In genomic region chr5:892390-893136, GRCh38 we compare ENCODE assay signal across 1 cellular context.
TF ChIP-seq lines count a peak whose summit lies in the region.

Gene BRD9 (minus strand): TSS chr5:892801. CDS start chr5:892657, 144 bp downstream.
Gene TRIP13 (plus strand): TSS chr5:892884. CDS start chr5:892999, 115 bp downstream.

TF ChIP-seq in K562, 482 proteins besides CTCF, POLR2A, EP300 and RAD21 (continued from another document and continues in another):
- TF ChIP-seq, protein P1, sequence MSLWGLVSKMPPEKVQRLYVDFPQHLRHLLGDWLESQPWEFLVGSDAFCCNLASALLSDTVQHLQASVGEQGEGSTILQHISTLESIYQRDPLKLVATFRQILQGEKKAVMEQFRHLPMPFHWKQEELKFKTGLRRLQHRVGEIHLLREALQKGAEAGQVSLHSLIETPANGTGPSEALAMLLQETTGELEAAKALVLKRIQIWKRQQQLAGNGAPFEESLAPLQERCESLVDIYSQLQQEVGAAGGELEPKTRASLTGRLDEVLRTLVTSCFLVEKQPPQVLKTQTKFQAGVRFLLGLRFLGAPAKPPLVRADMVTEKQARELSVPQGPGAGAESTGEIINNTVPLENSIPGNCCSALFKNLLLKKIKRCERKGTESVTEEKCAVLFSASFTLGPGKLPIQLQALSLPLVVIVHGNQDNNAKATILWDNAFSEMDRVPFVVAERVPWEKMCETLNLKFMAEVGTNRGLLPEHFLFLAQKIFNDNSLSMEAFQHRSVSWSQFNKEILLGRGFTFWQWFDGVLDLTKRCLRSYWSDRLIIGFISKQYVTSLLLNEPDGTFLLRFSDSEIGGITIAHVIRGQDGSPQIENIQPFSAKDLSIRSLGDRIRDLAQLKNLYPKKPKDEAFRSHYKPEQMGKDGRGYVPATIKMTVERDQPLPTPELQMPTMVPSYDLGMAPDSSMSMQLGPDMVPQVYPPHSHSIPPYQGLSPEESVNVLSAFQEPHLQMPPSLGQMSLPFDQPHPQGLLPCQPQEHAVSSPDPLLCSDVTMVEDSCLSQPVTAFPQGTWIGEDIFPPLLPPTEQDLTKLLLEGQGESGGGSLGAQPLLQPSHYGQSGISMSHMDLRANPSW (CRISPR knock-in tag; IDR thresholded peaks at IDR 0.05) = no peak; the same call in 1 of the 2 replicates
- no peak for TF ChIP-seq EHMT2 (IDR thresholded peaks at IDR 0.05)
- peak; percentile 88 for TF ChIP-seq CREB3L1 (IDR thresholded peaks at IDR 0.05; ENCODE audit: borderline replicate concordance, low read depth)
- no peak for TF ChIP-seq ZNF318 (IDR thresholded peaks at IDR 0.05; ENCODE audit: borderline replicate concordance in 1 of 2, low read depth in 1 of 2)
- TF ChIP-seq, protein P2, sequence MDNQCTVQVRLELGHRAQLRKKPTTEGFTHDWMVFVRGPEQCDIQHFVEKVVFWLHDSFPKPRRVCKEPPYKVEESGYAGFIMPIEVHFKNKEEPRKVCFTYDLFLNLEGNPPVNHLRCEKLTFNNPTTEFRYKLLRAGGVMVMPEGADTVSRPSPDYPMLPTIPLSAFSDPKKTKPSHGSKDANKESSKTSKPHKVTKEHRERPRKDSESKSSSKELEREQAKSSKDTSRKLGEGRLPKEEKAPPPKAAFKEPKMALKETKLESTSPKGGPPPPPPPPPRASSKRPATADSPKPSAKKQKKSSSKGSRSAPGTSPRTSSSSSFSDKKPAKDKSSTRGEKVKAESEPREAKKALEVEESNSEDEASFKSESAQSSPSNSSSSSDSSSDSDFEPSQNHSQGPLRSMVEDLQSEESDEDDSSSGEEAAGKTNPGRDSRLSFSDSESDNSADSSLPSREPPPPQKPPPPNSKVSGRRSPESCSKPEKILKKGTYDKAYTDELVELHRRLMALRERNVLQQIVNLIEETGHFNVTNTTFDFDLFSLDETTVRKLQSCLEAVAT (IDR thresholded peaks at IDR 0.05) = no peak
- no peak for TF ChIP-seq POLR3A (IDR thresholded peaks at IDR 0.05; ENCODE audit: borderline replicate concordance, extremely low read depth, insufficient read depth, insufficient read length)
- no peak for TF ChIP-seq ZNF165 (CRISPR knock-in tag; IDR thresholded peaks at IDR 0.05; ENCODE audit: borderline replicate concordance)
- TF ChIP-seq ZNF785 (CRISPR knock-in tag; IDR thresholded peaks at IDR 0.05) = no peak
- peak; percentile 80 for TF ChIP-seq ZFX (CRISPR knock-in tag; IDR thresholded peaks at IDR 0.05)
- TF ChIP-seq, protein P3, sequence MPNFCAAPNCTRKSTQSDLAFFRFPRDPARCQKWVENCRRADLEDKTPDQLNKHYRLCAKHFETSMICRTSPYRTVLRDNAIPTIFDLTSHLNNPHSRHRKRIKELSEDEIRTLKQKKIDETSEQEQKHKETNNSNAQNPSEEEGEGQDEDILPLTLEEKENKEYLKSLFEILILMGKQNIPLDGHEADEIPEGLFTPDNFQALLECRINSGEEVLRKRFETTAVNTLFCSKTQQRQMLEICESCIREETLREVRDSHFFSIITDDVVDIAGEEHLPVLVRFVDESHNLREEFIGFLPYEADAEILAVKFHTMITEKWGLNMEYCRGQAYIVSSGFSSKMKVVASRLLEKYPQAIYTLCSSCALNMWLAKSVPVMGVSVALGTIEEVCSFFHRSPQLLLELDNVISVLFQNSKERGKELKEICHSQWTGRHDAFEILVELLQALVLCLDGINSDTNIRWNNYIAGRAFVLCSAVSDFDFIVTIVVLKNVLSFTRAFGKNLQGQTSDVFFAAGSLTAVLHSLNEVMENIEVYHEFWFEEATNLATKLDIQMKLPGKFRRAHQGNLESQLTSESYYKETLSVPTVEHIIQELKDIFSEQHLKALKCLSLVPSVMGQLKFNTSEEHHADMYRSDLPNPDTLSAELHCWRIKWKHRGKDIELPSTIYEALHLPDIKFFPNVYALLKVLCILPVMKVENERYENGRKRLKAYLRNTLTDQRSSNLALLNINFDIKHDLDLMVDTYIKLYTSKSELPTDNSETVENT (CRISPR knock-in tag; IDR thresholded peaks at IDR 0.05) = peak; percentile 54; the same call in 1 of the 2 replicates
- no peak for TF ChIP-seq RBM34 (IDR thresholded peaks at IDR 0.05; ENCODE audit: borderline replicate concordance, insufficient read depth, low read length)
- TF ChIP-seq ZNF239 (CRISPR knock-in tag; IDR thresholded peaks at IDR 0.05) = no peak
- no peak for TF ChIP-seq BCOR (IDR thresholded peaks at IDR 0.05)
- TF ChIP-seq TCF15 (CRISPR knock-in tag; IDR thresholded peaks at IDR 0.05) = no peak
- no peak for TF ChIP-seq KAT8 (IDR thresholded peaks at IDR 0.05; ENCODE audit: low read depth)
- TF ChIP-seq CREBBP (IDR thresholded peaks at IDR 0.05; ENCODE audit: low read depth, low read length) = no peak
- TF ChIP-seq GATA2 (CRISPR knock-in tag; IDR thresholded peaks at IDR 0.05) = no peak
- TF ChIP-seq BRF1 (IDR thresholded peaks at IDR 0.05; ENCODE audit: borderline replicate concordance, extremely low read depth, insufficient read length) = no peak
- no peak for TF ChIP-seq ZBTB1 (CRISPR knock-in tag; IDR thresholded peaks at IDR 0.05; ENCODE audit: borderline replicate concordance, low read depth)
- TF ChIP-seq, protein P4, sequence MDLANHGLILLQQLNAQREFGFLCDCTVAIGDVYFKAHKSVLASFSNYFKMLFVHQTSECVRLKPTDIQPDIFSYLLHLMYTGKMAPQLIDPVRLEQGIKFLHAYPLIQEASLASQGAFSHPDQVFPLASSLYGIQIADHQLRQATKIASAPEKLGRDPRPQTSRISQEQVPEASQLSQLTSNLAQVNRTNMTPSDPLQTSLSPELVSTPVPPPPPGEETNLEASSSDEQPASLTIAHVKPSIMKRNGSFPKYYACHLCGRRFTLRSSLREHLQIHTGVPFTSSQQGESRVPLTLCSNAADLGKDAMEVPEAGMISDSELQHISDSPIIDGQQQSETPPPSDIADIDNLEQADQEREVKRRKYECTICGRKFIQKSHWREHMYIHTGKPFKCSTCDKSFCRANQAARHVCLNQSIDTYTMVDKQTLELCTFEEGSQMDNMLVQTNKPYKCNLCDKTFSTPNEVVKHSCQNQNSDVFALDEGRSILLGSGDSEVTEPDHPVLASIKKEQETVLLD (IDR thresholded peaks at IDR 0.05) = no peak
- TF ChIP-seq ZNF511 (CRISPR knock-in tag; IDR thresholded peaks at IDR 0.05) = peak; percentile 29; the same call in 1 of the 2 replicates
- TF ChIP-seq HSF4 (CRISPR knock-in tag; IDR thresholded peaks at IDR 0.05; ENCODE audit: borderline replicate concordance) = no peak
- TF ChIP-seq ZNF311 (CRISPR knock-in tag; IDR thresholded peaks at IDR 0.05) = no peak
- TF ChIP-seq, protein P5, sequence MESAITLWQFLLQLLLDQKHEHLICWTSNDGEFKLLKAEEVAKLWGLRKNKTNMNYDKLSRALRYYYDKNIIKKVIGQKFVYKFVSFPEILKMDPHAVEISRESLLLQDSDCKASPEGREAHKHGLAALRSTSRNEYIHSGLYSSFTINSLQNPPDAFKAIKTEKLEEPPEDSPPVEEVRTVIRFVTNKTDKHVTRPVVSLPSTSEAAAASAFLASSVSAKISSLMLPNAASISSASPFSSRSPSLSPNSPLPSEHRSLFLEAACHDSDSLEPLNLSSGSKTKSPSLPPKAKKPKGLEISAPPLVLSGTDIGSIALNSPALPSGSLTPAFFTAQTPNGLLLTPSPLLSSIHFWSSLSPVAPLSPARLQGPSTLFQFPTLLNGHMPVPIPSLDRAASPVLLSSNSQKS (CRISPR knock-in tag; IDR thresholded peaks at IDR 0.05) = no peak
- TF ChIP-seq, protein P6, sequence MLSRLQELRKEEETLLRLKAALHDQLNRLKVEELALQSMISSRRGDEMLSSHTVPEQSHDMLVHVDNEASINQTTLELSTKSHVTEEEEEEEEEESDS (CRISPR knock-in tag; IDR thresholded peaks at IDR 0.05) = no peak
- TF ChIP-seq ZNF232 (CRISPR knock-in tag; IDR thresholded peaks at IDR 0.05) = 0 out of 2 replicates have a peak, but pooled peaks have one; percentile 34
- no peak for TF ChIP-seq ZNF518B (CRISPR knock-in tag; IDR thresholded peaks at IDR 0.05)
